ENCODE assay signal across 9 cellular contexts in genomic region chr11:123111465-123111864, GRCh38. TPM values are rescaled to one million over a fixed set of nuclear protein-coding genes. Genes with fewer than 3 reads are reported as not detected.
A peak's percentile ranks its signal among the peaks of the same experiment; 100 is the strongest.
DNase-seq lines count a peak whose midpoint lies in the region; ATAC-seq, FAIRE-seq and TF ChIP-seq lines count a peak whose summit lies in the region.
"Had no signal": no experiment of that assay in that cellular context is flagged by ENCODE, and none has a peak within 500 bp of the region (broad histone marks: within the 10 kb centered on the region; RNA-seq: fewer than 3 reads in every experiment).

No MANE protein-coding gene starts in this region.

- no peaks in the 10 kb centered on the region for H3K36me3 ChIP-seq in astrocyte (ENCODE audit: insufficient read depth, low read length)
- no peaks in the 10 kb centered on the region for H3K36me3 ChIP-seq in hepatocyte (replicated peaks; ENCODE audit: insufficient read depth, low read depth)
- peaks cover 4% of the 10 kb centered on the region for H3K36me3 ChIP-seq in smooth muscle cell (ENCODE audit: low read depth)

- no peaks in the 10 kb centered on the region for H3K9me3 ChIP-seq in astrocyte (ENCODE audit: insufficient read depth, low read depth, low read length)
- no peaks in the 10 kb centered on the region for H3K9me3 ChIP-seq in hepatocyte (ENCODE audit: low read depth)
- no peaks in the 10 kb centered on the region for H3K9me3 ChIP-seq in smooth muscle cell (replicated peaks; ENCODE audit: low read depth)

- H3K4me3 Mint-ChIP-seq in astrocyte (ENCODE audit: unreplicated experiment), result no peak overlapping the region
- H3K4me3 Mint-ChIP-seq in activated CD4-positive, alpha-beta memory T cell treated with anti-CD3 and anti-CD28 coated beads, Interleukin-2, amount 10 ng/mL, durations not matched to agents 7 days and 5 days, result no peak overlapping the region

- H3F3A ChIP-seq in smooth muscle cell (ENCODE audit: low read depth), result peaks cover 4% of the 10 kb centered on the region

- H3K27me3 Mint-ChIP-seq in astrocyte (ENCODE audit: low read depth, unreplicated experiment), result no peaks in the 10 kb centered on the region
- H3K27me3 Mint-ChIP-seq in activated CD4-positive, alpha-beta memory T cell treated with anti-CD3 and anti-CD28 coated beads, Interleukin-2, amount 10 ng/mL, durations not matched to agents 7 days and 5 days, result peaks cover 9% of the 10 kb centered on the region

- H3K9me2 ChIP-seq in hepatocyte (replicated peaks; ENCODE audit: insufficient read depth), result no peaks in the 10 kb centered on the region

- TF ChIP-seq CTCF in GM13977 (IDR thresholded peaks at IDR 0.05; ENCODE audit: extremely low read depth, insufficient read depth, missing control alignments) (peak; percentile 69), astrocyte (IDR thresholded peaks at IDR 0.05; ENCODE audit: insufficient read depth, low read depth, low read length) (peak; percentile 83), hepatocyte (IDR thresholded peaks at IDR 0.05; ENCODE audit: poor library complexity) (peak; percentile 80), smooth muscle cell (IDR thresholded peaks at IDR 0.05; ENCODE audit: borderline replicate concordance, insufficient read depth, poor library complexity, severe bottlenecking) (peak; percentile 84)

- H3K9ac ChIP-seq in astrocyte (ENCODE audit: low read length) (no peak overlapping the region), smooth muscle cell (ENCODE audit: low read depth) (no peak overlapping the region)

- in situ Hi-C loops in GM13977 (cut with MboI; ENCODE audit: low pct_unique_long_range_greater_than_20kb, low sequenced_read_pairs, unreplicated experiment), result loop anchor here (10.0 to 25.0 kb wide), 2 partner anchors 133 to 451 kb away; no protein-coding TSS in a partner anchor

- H2AFZ ChIP-seq in astrocyte (ENCODE audit: low read depth, low read length) (no peak overlapping the region), hepatocyte (no peak overlapping the region), smooth muscle cell (ENCODE audit: low read depth) (no peak overlapping the region)

- peak; percentile 85 for FAIRE-seq in astrocyte (lab: Jason Lieb, UNC)
- FAIRE-seq: colon had no signal

- peaks cover 4% of the 10 kb centered on the region for H3K9me3 Mint-ChIP-seq in astrocyte (ENCODE audit: unreplicated experiment)
- no peaks in the 10 kb centered on the region for H3K9me3 Mint-ChIP-seq in activated CD4-positive, alpha-beta memory T cell treated with anti-CD3 and anti-CD28 coated beads, Interleukin-2, amount 10 ng/mL, durations not matched to agents 7 days and 5 days

- H4K20me1 ChIP-seq in astrocyte (ENCODE audit: insufficient read depth, low read length) (peaks cover 5% of the 10 kb centered on the region), hepatocyte (ENCODE audit: insufficient read depth, poor library complexity, severe bottlenecking) (no peaks in the 10 kb centered on the region), smooth muscle cell (ENCODE audit: low read depth) (peaks cover 11% of the 10 kb centered on the region)

- no peak for ATAC-seq in HG02852 (IDR thresholded peaks at IDR 0.05; ENCODE audit: unreplicated experiment)

- no peak overlapping the region for H3K27ac Mint-ChIP-seq in astrocyte (ENCODE audit: unreplicated experiment)
- H3K27ac Mint-ChIP-seq in activated CD4-positive, alpha-beta memory T cell treated with anti-CD3 and anti-CD28 coated beads, Interleukin-2, amount 10 ng/mL, durations not matched to agents 7 days and 5 days, result no peak overlapping the region

- H3K4me2 ChIP-seq in astrocyte (ENCODE audit: low read length) (no peak overlapping the region), hepatocyte (no peak overlapping the region), smooth muscle cell (peak overlapping the region; percentile 11)

- CTCF ChIA-PET in activated CD4-positive, alpha-beta memory T cell treated with anti-CD3 and anti-CD28 coated beads, Interleukin-2, amount 10 ng/mL, durations not matched to agents 7 days and 5 days (lab: Charles Lee), result interaction anchor here (0.6 to 13.6 kb wide), 21 partner anchors 9 to 367 kb away, joined by 3 to 154 read pairs (median 4); partner anchors contain the start of gene HSPA8

- 65% methylated on average over 4 of the region's 4 CpGs for WGBS in hepatocyte (ENCODE audit: low lambda C conversion rate, missing lambda C conversion rate)
- WGBS in smooth muscle cell (ENCODE audit: low lambda C conversion rate), result 38% methylated on average over 4 of the region's 4 CpGs

- H3K4me3 ChIP-seq in astrocyte (ENCODE audit: insufficient read depth, low read depth, low read length) (no peak overlapping the region), hepatocyte (no peak overlapping the region), smooth muscle cell (no peak overlapping the region)

- peaks cover 7% of the 10 kb centered on the region for H3K36me3 Mint-ChIP-seq in astrocyte (ENCODE audit: low read depth, unreplicated experiment)
- H3K36me3 Mint-ChIP-seq in activated CD4-positive, alpha-beta memory T cell treated with anti-CD3 and anti-CD28 coated beads, Interleukin-2, amount 10 ng/mL, durations not matched to agents 7 days and 5 days (ENCODE audit: low read depth), result no peaks in the 10 kb centered on the region

- H3K27ac ChIP-seq in astrocyte (ENCODE audit: low read depth, low read length), result no peak overlapping the region
- H3K27ac ChIP-seq in hepatocyte, result peak overlapping the region; percentile 35
- peak overlapping the region; percentile 70 for H3K27ac ChIP-seq in smooth muscle cell (ENCODE audit: low read depth)

- H3K27me3 ChIP-seq in astrocyte (ENCODE audit: insufficient read depth, low read length) (no peaks in the 10 kb centered on the region), hepatocyte (no peaks in the 10 kb centered on the region), smooth muscle cell (ENCODE audit: low read depth) (no peaks in the 10 kb centered on the region)

- DNase-seq in AG08396 (ENCODE audit: low spot score), result peak; percentile 35
- DNase-seq in GM13977 (ENCODE audit: low spot score), result peak; percentile 76
- DNase-seq in NCI-H2227 (lab: John Stamatoyannopoulos, UW; ENCODE audit: unreplicated experiment), result peak; percentile 61
- peak; percentile 46 for DNase-seq in astrocyte (ENCODE audit: low read depth)
- peak; percentile 72 for DNase-seq in hepatocyte (ENCODE audit: low spot score)
- no peak for DNase-seq in smooth muscle cell (lab: John Stamatoyannopoulos, UW; ENCODE audit: unreplicated experiment)
- DNase-seq in activated CD4-positive, alpha-beta memory T cell treated with anti-CD3 and anti-CD28 coated beads, Interleukin-2, amount 10 ng/mL, durations not matched to agents 7 days and 5 days, result no peak

- POLR2A ChIA-PET in activated CD4-positive, alpha-beta memory T cell treated with anti-CD3 and anti-CD28 coated beads, Interleukin-2, amount 10 ng/mL, durations not matched to agents 7 days and 5 days (lab: Charles Lee), result interaction anchor here (1.1 to 1.8 kb wide), 2 partner anchors 49 to 135 kb away, joined by 6 to 8 read pairs; partner anchors contain the start of gene HSPA8

- peaks cover 3% of the 10 kb centered on the region for H3K79me2 ChIP-seq in astrocyte (ENCODE audit: insufficient read depth, low read length)
- H3K79me2 ChIP-seq in hepatocyte, result no peaks in the 10 kb centered on the region
- peaks cover 25% of the 10 kb centered on the region for H3K79me2 ChIP-seq in smooth muscle cell (ENCODE audit: low read depth)

- peaks cover 4% of the 10 kb centered on the region for H3K4me1 Mint-ChIP-seq in astrocyte (ENCODE audit: low read depth, unreplicated experiment)
- H3K4me1 Mint-ChIP-seq in activated CD4-positive, alpha-beta memory T cell treated with anti-CD3 and anti-CD28 coated beads, Interleukin-2, amount 10 ng/mL, durations not matched to agents 7 days and 5 days, result peaks cover 6% of the 10 kb centered on the region

- H3K4me1 ChIP-seq in astrocyte (ENCODE audit: insufficient read depth, low read length), result no peaks in the 10 kb centered on the region
- H3K4me1 ChIP-seq in hepatocyte (ENCODE audit: insufficient read depth), result peaks cover 9% of the 10 kb centered on the region
- peaks cover 4% of the 10 kb centered on the region for H3K4me1 ChIP-seq in smooth muscle cell (ENCODE audit: low read depth)

RNA-seq across cellular contexts. Expression of gene HSPA8, which starts 49.5 kb away (rescaled TPM):
- total RNA-seq in astrocyte (1,391 and 1,502 TPM in 2 replicates), hepatocyte (1,636 and 1,726 TPM in 2 replicates), smooth muscle cell (1,212 and 1,497 TPM in 2 replicates)
- polyA plus RNA-seq in hepatocyte (631 and 669 TPM in 2 replicates), smooth muscle cell (449 and 471 TPM in 2 replicates)
- 1,000 to 10,000 TPM; 1,570 to 1,577 TPM for total RNA-seq in activated CD4-positive, alpha-beta memory T cell treated with anti-CD3 and anti-CD28 coated beads, Interleukin-2, amount 10 ng/mL, durations not matched to agents 7 days and 5 days

Comparison
In these comparisons a context has a peak if more than half of its experiments do, and no peak if none do; other contexts are left out.
1. DNase-seq: peak in AG08396 (single experiment), GM13977 (single experiment), NCI-H2227 (single experiment), astrocyte (single experiment) and hepatocyte (single experiment); none in smooth muscle cell (single experiment) and activated CD4-positive, alpha-beta memory T cell treated with anti-CD3 and anti-CD28 coated beads, Interleukin-2, amount 10 ng/mL, durations not matched to agents 7 days and 5 days (single experiment).
2. Peak in every context shown above with its lines, with median percentiles within 50 percentile points of each other: CTCF ChIP-seq.